1 cellular context compared by ENCODE assay signal in genomic region chr11:62143727-62144126, GRCh38.
TF ChIP-seq lines count a peak whose summit lies in the region.

No MANE protein-coding gene starts in this region.

TF ChIP-seq in GM23338, 12 proteins besides CTCF, POLR2A, EP300 and RAD21 (continued from another document):
- no peak for TF ChIP-seq ZNF462 (CRISPR knock-in tag; IDR thresholded peaks at IDR 0.05)
- no peak for TF ChIP-seq ETS1 (IDR thresholded peaks at IDR 0.05)
- TF ChIP-seq POLR2AphosphoS5 (IDR thresholded peaks at IDR 0.05; ENCODE audit: low read depth) = no peak
- TF ChIP-seq ZNF331 (CRISPR knock-in tag; IDR thresholded peaks at IDR 0.05; ENCODE audit: low read depth) = no peak
TF ChIP-seq in GM23338: peak in this region for 0.
